Comparison of ENCODE assay signal across 15 cellular contexts in genomic region chr3:196788509-196788908, GRCh38. TPM values are rescaled to one million over a fixed set of nuclear protein-coding genes. Genes with fewer than 3 reads are reported as not detected.
DNase-seq lines count a peak whose midpoint lies in the region; ATAC-seq, FAIRE-seq and TF ChIP-seq lines count a peak whose summit lies in the region.
"Had no signal": no experiment of that assay in that cellular context is flagged by ENCODE, and none has a peak within 500 bp of the region (broad histone marks: within the 10 kb centered on the region; RNA-seq: fewer than 3 reads in every experiment).

No MANE protein-coding gene starts in this region.

- H3K27me3 ChIP-seq in GM23338 (ENCODE audit: insufficient read depth) = no peaks in the 10 kb centered on the region
- H3K27me3 ChIP-seq: ascending aorta, esophagus squamous epithelium, SJCRH30 had no signal

- peaks cover 12% of the 10 kb centered on the region for H3F3A ChIP-seq in GM23338 (replicated peaks; ENCODE audit: low read depth)

- H3K4me2 ChIP-seq in GM23338 = no peak overlapping the region

- H3K9me3 ChIP-seq in T-helper 17 cell (ENCODE audit: control insufficient read depth, low read length, poor library complexity, severe bottlenecking) = no peaks in the 10 kb centered on the region
- H3K9me3 ChIP-seq: ascending aorta, esophagus squamous epithelium had no signal

- H3K36me3 Mint-ChIP-seq in GM23338 (ENCODE audit: low read depth) (peaks cover 76% of the 10 kb centered on the region), T-helper 17 cell (ENCODE audit: low read depth) (peaks cover 4% of the 10 kb centered on the region), immature natural killer cell (peaks cover 2 to 22% (median 18%) of the 10 kb centered on the region in 3 donors)

- peak; percentile 64 for ATAC-seq in GM23338
- ATAC-seq in T-helper 17 cell = no peak
- ATAC-seq in GM21576 (IDR thresholded peaks at IDR 0.05; ENCODE audit: unreplicated experiment) = no peak
- ATAC-seq: activated T-cell treated with anti-CD3 and anti-CD28 coated beads, Interleukin-2, amount 50 U/mL, for 72 hours had no signal

- peaks cover 9% of the 10 kb centered on the region; the same call in 1 of the 2 replicates for H3K36me3 ChIP-seq in GM23338 (ENCODE audit: insufficient read depth)

- peak overlapping the region; percentile 17; the same call in 1 of the 2 replicates for H3K27ac Mint-ChIP-seq in GM23338
- H3K27ac Mint-ChIP-seq in T-helper 17 cell = peak overlapping the region; percentile 73
- peak overlapping the region in 4 of 6 donors; percentile 22 to 77 (median 49) for H3K27ac Mint-ChIP-seq in immature natural killer cell
- H3K27ac Mint-ChIP-seq: activated T-cell treated with anti-CD3 and anti-CD28 coated beads, Interleukin-2, amount 50 U/mL, for 72 hours had no signal

- H3K27me3 Mint-ChIP-seq in GM23338 (ENCODE audit: insufficient read depth, low read depth, poor library complexity) (peaks cover 2% of the 10 kb centered on the region), T-helper 17 cell (no peaks in the 10 kb centered on the region), immature natural killer cell (ENCODE audit: low read depth in 3 of 3) (peaks cover 0 to 2% (median 0%) of the 10 kb centered on the region in 3 donors)

- H3K27ac ChIP-seq in 22Rv1 = peak overlapping the region; percentile 44; the same call in 1 of the 2 replicates
- H3K27ac ChIP-seq in GM23338 (ENCODE audit: low read depth) = peak overlapping the region; percentile 71
- H3K27ac ChIP-seq: ascending aorta, esophagus squamous epithelium, SJCRH30 had no signal

- H3K4me1 Mint-ChIP-seq in GM23338 (peaks cover 16% of the 10 kb centered on the region), T-helper 17 cell (peaks cover 21% of the 10 kb centered on the region), immature natural killer cell (peaks cover 20 to 61% of the 10 kb centered on the region in 2 donors)

- H3K9me2 ChIP-seq in GM23338 (ENCODE audit: insufficient read depth) = no peaks in the 10 kb centered on the region

- H2AFZ ChIP-seq in GM23338 = no peak overlapping the region

- peaks cover 7% of the 10 kb centered on the region; the same call in 1 of the 2 replicates for H4K20me1 ChIP-seq in GM23338 (replicated peaks; ENCODE audit: insufficient read depth)

- H3K4me1 ChIP-seq in GM23338 (ENCODE audit: insufficient read depth) = peaks cover 18% of the 10 kb centered on the region; the same call in 1 of the 2 replicates
- H3K4me1 ChIP-seq: ascending aorta, SJCRH30 had no signal

- no peak overlapping the region for H3K4me3 ChIP-seq in GM23338
- H3K4me3 ChIP-seq: ascending aorta, esophagus squamous epithelium, SJCRH30 had no signal

- peaks cover 90% of the 10 kb centered on the region for H3K79me2 ChIP-seq in GM23338 (replicated peaks; ENCODE audit: insufficient read depth)

- peaks cover 31% of the 10 kb centered on the region for H3K9me3 Mint-ChIP-seq in GM23338
- no peaks in the 10 kb centered on the region for H3K9me3 Mint-ChIP-seq in immature natural killer cell

- FAIRE-seq in frontal cortex (lab: Jason Lieb, UNC) = no peak

- no peak overlapping the region for H3K4me3 Mint-ChIP-seq in GM23338
- peak overlapping the region; percentile 12 for H3K4me3 Mint-ChIP-seq in T-helper 17 cell
- no peak overlapping the region for H3K4me3 Mint-ChIP-seq in immature natural killer cell
- H3K4me3 Mint-ChIP-seq: activated T-cell treated with anti-CD3 and anti-CD28 coated beads, Interleukin-2, amount 50 U/mL, for 72 hours had no signal

- peak; percentile 18 for DNase-seq in GM23338 (ENCODE audit: low spot score)
- no peak for DNase-seq in T-helper 17 cell
- DNase-seq in immature natural killer cell = no peak
- no peak for DNase-seq in stimulated activated CD8-positive, alpha-beta memory T cell treated with anti-CD3 and anti-CD28 coated beads, Interleukin-4, amount 100 ng/mL, for 48 hours
- no peak for DNase-seq in midbrain (lab: John Stamatoyannopoulos, UW)
- DNase-seq in frontal cortex (ENCODE audit: low spot score in 2 of 2) = no peak
- DNase-seq: activated CD4-positive, alpha-beta T cell treated with anti-CD3 and anti-CD28 coated beads, Interleukin-2, amount 50 U/mL, for 4 hours; activated T-cell treated with anti-CD3 and anti-CD28 coated beads, Interleukin-2, amount 50 U/mL, for 72 hours; DMS153; esophagus squamous epithelium; SJCRH30; stimulated activated CD4-positive, alpha-beta T cell treated with anti-CD3 and anti-CD28 coated beads, Interleukin-15, amount 100 ng/mL, for 24 hours had no signal

- TF ChIP-seq CTCF in 22Rv1 (IDR thresholded peaks at IDR 0.05) (no peak), GM23338 (conservative IDR thresholded peaks at IDR 0.05; ENCODE audit: low read depth in 2 of 2) (no peak)

TF ChIP-seq in GM23338, 12 proteins besides CTCF, POLR2A, EP300 and RAD21:
- TF ChIP-seq EZH2phosphoT487 (IDR thresholded peaks at IDR 0.05; ENCODE audit: unreplicated experiment) = no peak
- no peak for TF ChIP-seq POLR2AphosphoS5 (IDR thresholded peaks at IDR 0.05; ENCODE audit: low read depth)

RNA-seq across cellular contexts. Expression of gene PAK2, which starts 48.9 kb away (rescaled TPM):
- total RNA-seq in GM23338 (2014; rRNA removed; shearing (Covaris generic)) = 49.4 and 56.0 TPM in 2 replicates
- polyA plus RNA-seq in GM23338 (2016; fragmentation: Nextera tagmentation; extraction: Ambion mirVana) = 24.3 and 25.5 TPM in 2 replicates
- 10 to 100 TPM; 70.6 to 80.0 TPM for total RNA-seq in T-helper 17 cell
- 10 to 100 TPM; 20.2 to 34.1 (median 21.7) TPM for polyA plus RNA-seq in immature natural killer cell
- 48.1 TPM for total RNA-seq in frontal cortex

Comparison
In these comparisons a context has a peak if more than half of its experiments do, and no peak if none do; other contexts are left out.
1. H3K27ac Mint-ChIP-seq: peak in every context shown above with its lines; median percentile 73 in T-helper 17 cell; 49 in immature natural killer cell; 17 in GM23338.